ENCODE assay signal across 25 cellular contexts in the genomic region with DNA sequence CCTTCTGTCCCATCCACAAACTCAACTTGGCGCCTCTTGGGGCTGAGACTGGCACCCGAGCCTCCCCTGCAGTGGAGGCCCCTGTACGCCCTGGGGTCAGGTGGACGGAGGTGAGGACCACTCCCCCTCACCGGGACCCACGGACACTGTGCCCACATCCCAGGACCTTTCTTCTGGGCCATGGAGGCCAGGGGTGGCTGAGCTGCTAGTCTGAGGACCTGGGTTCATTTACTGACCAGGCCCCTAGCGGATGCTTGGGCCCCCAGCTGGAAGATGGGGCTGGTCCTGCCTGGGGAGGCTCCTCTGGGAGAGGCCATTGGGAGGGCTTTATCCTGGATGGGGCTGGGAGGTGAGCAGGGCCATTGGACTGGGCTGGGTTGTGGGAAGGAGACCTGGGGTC. TPM values are rescaled to one million over a fixed set of nuclear protein-coding genes. Genes with fewer than 3 reads are reported as not detected.
"Had no signal": no experiment of that assay in that cellular context is flagged by ENCODE, and none has a peak within 500 bp of the region (broad histone marks: within the 10 kb centered on the region; RNA-seq: fewer than 3 reads in every experiment).

No MANE protein-coding gene starts in this region.

- H3K27ac ChIP-seq: gastrocnemius medialis, heart left ventricle, ovary, suprapubic skin, upper lobe of left lung had no signal

- DNase-seq: activated CD4-positive, alpha-beta T cell treated with anti-CD3 and anti-CD28 coated beads for 36 hours; activated CD4-positive, alpha-beta T cell treated with anti-CD3 and anti-CD28 coated beads, Interleukin-2, amount 50 U/mL, for 48 hours; activated gamma-delta T cell; immature natural killer cell; mammary epithelial cell; naive B cell; ovary; stimulated activated CD4-positive, alpha-beta T cell treated with anti-CD3 and anti-CD28 coated beads, Interleukin-4, amount 100 ng/mL, for 1 hour; stimulated activated naive CD8-positive, alpha-beta T cell treated with anti-CD3 and anti-CD28 coated beads, Interleukin-15, amount 100 ng/mL, for 72 hours; SW 1271 had no signal

- H3K27ac Mint-ChIP-seq: activated CD4-positive, alpha-beta T cell treated with anti-CD3 and anti-CD28 coated beads for 36 hours; activated naive CD4-positive, alpha-beta T cell treated with anti-CD3 and anti-CD28 coated beads, Interleukin-2, amount 50 U/mL, for 24 hours; immature natural killer cell; naive B cell; stimulated activated naive CD8-positive, alpha-beta T cell treated with anti-CD3 and anti-CD28 coated beads, Interleukin-15, amount 100 ng/mL, for 72 hours; WTC11 had no signal

- H3K27me3 ChIP-seq: ovary, right lobe of liver, upper lobe of left lung had no signal

- H3K4me1 Mint-ChIP-seq: activated CD4-positive, alpha-beta T cell treated with anti-CD3 and anti-CD28 coated beads for 36 hours; activated naive CD4-positive, alpha-beta T cell treated with anti-CD3 and anti-CD28 coated beads, Interleukin-2, amount 50 U/mL, for 24 hours; immature natural killer cell; naive B cell; stimulated activated naive CD8-positive, alpha-beta T cell treated with anti-CD3 and anti-CD28 coated beads, Interleukin-15, amount 100 ng/mL, for 72 hours; WTC11 had no signal

- H3K36me3 Mint-ChIP-seq: activated naive CD4-positive, alpha-beta T cell treated with anti-CD3 and anti-CD28 coated beads, Interleukin-2, amount 50 U/mL, for 24 hours; immature natural killer cell; naive B cell; WTC11 had no signal

- H3K27me3 Mint-ChIP-seq: activated CD4-positive, alpha-beta T cell treated with anti-CD3 and anti-CD28 coated beads for 36 hours had no signal

- H3K36me3 ChIP-seq: gastrocnemius medialis, heart left ventricle, ovary, right lobe of liver, suprapubic skin, upper lobe of left lung had no signal

- H3K9me3 ChIP-seq: gastrocnemius medialis, heart left ventricle, ovary, right lobe of liver, suprapubic skin, upper lobe of left lung had no signal

- H3K9me3 Mint-ChIP-seq: activated naive CD4-positive, alpha-beta T cell treated with anti-CD3 and anti-CD28 coated beads, Interleukin-2, amount 50 U/mL, for 24 hours; immature natural killer cell; naive B cell; stimulated activated naive CD8-positive, alpha-beta T cell treated with anti-CD3 and anti-CD28 coated beads, Interleukin-15, amount 100 ng/mL, for 72 hours; WTC11 had no signal

- H3K4me3 ChIP-seq: gastrocnemius medialis, heart left ventricle, ovary, right lobe of liver, smooth muscle cell, suprapubic skin, upper lobe of left lung had no signal

- H3K4me3 Mint-ChIP-seq: activated CD4-positive, alpha-beta T cell treated with anti-CD3 and anti-CD28 coated beads for 36 hours; activated naive CD4-positive, alpha-beta T cell treated with anti-CD3 and anti-CD28 coated beads, Interleukin-2, amount 50 U/mL, for 24 hours; immature natural killer cell; naive B cell; stimulated activated naive CD8-positive, alpha-beta T cell treated with anti-CD3 and anti-CD28 coated beads, Interleukin-15, amount 100 ng/mL, for 72 hours; WTC11 had no signal

- H3K4me1 ChIP-seq: gastrocnemius medialis, suprapubic skin had no signal

RNA-seq across cellular contexts. Expression of a gene that starts 16.9 kb away (rescaled TPM):
- total RNA-seq: activated CD4-positive, alpha-beta T cell treated with anti-CD3 and anti-CD28 coated beads for 36 hours; astrocyte; bronchial epithelial cell; heart left ventricle; mammary epithelial cell; pulmonary artery endothelial cell; SK-MEL-5; smooth muscle cell; T-helper 2 cell treated with Interferon-gamma antibody and Interleukin-4, amounts not matched to agents 100 ng/mL and 5 ng/mL, for 36 hours had no signal
- polyA plus RNA-seq: esophagus, heart left ventricle, immature natural killer cell, mammary epithelial cell, ovary, smooth muscle cell had no signal

RNA-seq across cellular contexts. Expression of a gene that starts 40.7 kb away (rescaled TPM):
- total RNA-seq: activated CD4-positive, alpha-beta T cell treated with anti-CD3 and anti-CD28 coated beads for 36 hours; astrocyte; bronchial epithelial cell; gastrocnemius medialis; heart left ventricle; mammary epithelial cell; ovary; pulmonary artery endothelial cell; right lobe of liver; SK-MEL-5; smooth muscle cell; suprapubic skin; T-helper 2 cell treated with Interferon-gamma antibody and Interleukin-4, amounts not matched to agents 100 ng/mL and 5 ng/mL, for 36 hours; upper lobe of left lung; WTC11 had no signal
- polyA plus RNA-seq: adipose tissue, esophagus, heart left ventricle, immature natural killer cell, mammary epithelial cell, ovary, smooth muscle cell had no signal
